7 cellular contexts compared by ENCODE assay signal in the genomic region with DNA sequence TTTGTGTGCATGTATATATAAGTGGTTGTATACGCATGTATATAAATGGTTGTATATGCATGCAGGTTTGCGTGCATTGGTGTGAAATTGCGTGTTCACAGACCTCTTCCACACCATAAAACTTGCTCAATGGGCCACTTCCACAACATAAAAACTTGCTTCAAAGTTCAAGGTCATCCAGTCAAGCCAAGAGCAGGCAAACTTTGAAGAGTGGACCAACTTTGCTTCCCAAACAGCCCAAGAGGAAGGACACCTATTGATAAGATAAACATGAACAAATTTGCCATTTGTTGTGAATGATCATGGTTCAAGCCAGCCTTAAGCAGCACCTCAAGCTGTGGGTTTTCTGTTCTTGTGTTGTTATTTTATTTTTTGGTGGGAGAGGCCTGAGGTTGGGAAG.
"Had no signal": no experiment of that assay in that cellular context is flagged by ENCODE, and none has a peak within 500 bp of the region (broad histone marks: within the 10 kb centered on the region; RNA-seq: fewer than 3 reads in every experiment).

No MANE protein-coding gene starts in this region.

- H3K27me3 Mint-ChIP-seq: IgD-negative memory B cell had no signal

- H3K27ac ChIP-seq: HL-60 had no signal

- DNase-seq: IMR-90, KBM-7, KG1 had no signal

- H3K27ac Mint-ChIP-seq: IgD-negative memory B cell had no signal

- H3K4me3 ChIP-seq: K562 had no signal

- H3K4me3 Mint-ChIP-seq: IgD-negative memory B cell had no signal

- ATAC-seq: K562 had no signal

- FAIRE-seq: HTR-8/SVneo, K562 had no signal
